ENCODE assay signal across 22 cellular contexts in genomic region chrX:138982350-138982749, GRCh38.
"Had no signal": no experiment of that assay in that cellular context is flagged by ENCODE, and none has a peak within 500 bp of the region (broad histone marks: within the 10 kb centered on the region; RNA-seq: fewer than 3 reads in every experiment).

No MANE protein-coding gene starts in this region.

- H3K9me3 ChIP-seq: heart right ventricle, prostate gland, transverse colon, vagina had no signal

- H3K36me3 ChIP-seq: heart right ventricle, prostate gland, transverse colon, vagina had no signal

- DNase-seq: activated CD4-positive, alpha-beta T cell treated with anti-CD3 and anti-CD28 coated beads for 4 hours; activated CD4-positive, alpha-beta T cell treated with anti-CD3 and anti-CD28 coated beads, Interleukin-2, amount 50 U/mL, for 48 hours; activated CD8-positive, alpha-beta memory T cell treated with anti-CD3 and anti-CD28 coated beads, Interleukin-2, amount 50 U/mL, for 48 hours; activated naive CD4-positive, alpha-beta T cell treated with Interleukin-2 at 50 U/mL for 16 hours; activated naive CD8-positive, alpha-beta T cell treated with anti-CD3 and anti-CD28 coated beads for 36 hours; activated T-cell treated with anti-CD3 and anti-CD28 coated beads, Interleukin-2, amount 50 U/mL, for 4 hours; amniotic stem cell; cerebellar nuclear complex; foreskin fibroblast; heart right ventricle; islet precursor cell; left cardiac atrium; midbrain; natural killer cell; stimulated activated CD4-positive, alpha-beta T cell treated with anti-CD3 and anti-CD28 coated beads, Interleukin-2, amount 100 ng/mL, for 48 hours; stimulated activated CD8-positive, alpha-beta memory T cell treated with anti-CD3 and anti-CD28 coated beads, Interleukin-4, amount 100 ng/mL, for 48 hours; stimulated activated naive B cell treated with anti-CD40 and anti-IgM and Interleukin-4, amounts not matched to agents 10 μg/mL and 1 μg/mL and 100 μg/mL, for 72 hours; transverse colon had no signal

- ATAC-seq: activated T-cell treated with anti-CD3 and anti-CD28 coated beads, Interleukin-2, amount 50 U/mL, for 4 hours; heart right ventricle; left cardiac atrium; natural killer cell; stimulated activated naive B cell treated with anti-CD40 and anti-IgM and Interleukin-4, amounts not matched to agents 10 μg/mL and 1 μg/mL and 100 μg/mL, for 72 hours; WTC11 had no signal

- H3K4me3 ChIP-seq: coronary artery, heart right ventricle, prostate gland, transverse colon, vagina had no signal

- H3K27ac ChIP-seq: coronary artery, prostate gland, transverse colon, vagina had no signal

- H3K4me1 ChIP-seq: heart right ventricle, prostate gland, transverse colon, vagina had no signal

- H3K27me3 ChIP-seq: transverse colon, vagina had no signal
